In genomic region chr21:14911351-14911750, GRCh38 we compare ENCODE assay signal across 20 cellular contexts.
DNase-seq lines count a peak whose midpoint lies in the region; ATAC-seq and TF ChIP-seq lines count a peak whose summit lies in the region.
"Had no signal": no experiment of that assay in that cellular context is flagged by ENCODE, and none has a peak within 500 bp of the region (broad histone marks: within the 10 kb centered on the region; RNA-seq: fewer than 3 reads in every experiment).

No MANE protein-coding gene starts in this region.

- no peak overlapping the region for H3K9ac ChIP-seq in PC-3 (ENCODE audit: low read length)

- no peak for TF ChIP-seq POLR2A in spleen (IDR thresholded peaks at IDR 0.05)

- no peaks in the 10 kb centered on the region for H3K36me3 Mint-ChIP-seq in activated naive CD4-positive, alpha-beta T cell treated with anti-CD3 and anti-CD28 coated beads for 36 hours (ENCODE audit: low read depth)
- H3K36me3 Mint-ChIP-seq: CD8-positive, alpha-beta T cell had no signal

- intact Hi-C loops in PC-3 (cut with micrococcal nuclease) (no loop called here), spleen (cut with DNase I; ENCODE audit: low total_unique reads) (no loop called here)
- intact Hi-C loops in activated naive CD4-positive, alpha-beta T cell treated with anti-CD3 and anti-CD28 coated beads for 36 hours (cut with micrococcal nuclease), result no loop called here

- H3K4me3 ChIP-seq in PC-3 (ENCODE audit: low read length), result no peak overlapping the region
- H3K4me3 ChIP-seq in epithelial cell of esophagus (ENCODE audit: low read length), result no peak overlapping the region
- no peak overlapping the region for H3K4me3 ChIP-seq in spleen

- peak overlapping the region; percentile 22 for H3K27ac ChIP-seq in PC-3 (ENCODE audit: low read length)
- no peak overlapping the region for H3K27ac ChIP-seq in spleen

- CTCF ChIA-PET in PC-3 (lab: Charles Lee), result no interaction called here
- CTCF ChIA-PET in activated naive CD4-positive, alpha-beta T cell treated with anti-CD3 and anti-CD28 coated beads for 36 hours (lab: Charles Lee), result interaction anchor here (1.0 kb wide), 1 partner anchor 346 kb away, joined by 3 read pairs; no protein-coding TSS in a partner anchor

- no peaks in the 10 kb centered on the region for H3F3A ChIP-seq in PC-3 (ENCODE audit: low read length, unreplicated experiment)

- POLR2A ChIA-PET in PC-3 (lab: Charles Lee; ENCODE audit: unreplicated experiment), result no interaction called here

- H3K27ac Mint-ChIP-seq in activated naive CD4-positive, alpha-beta T cell treated with anti-CD3 and anti-CD28 coated beads for 36 hours, result no peak overlapping the region
- H3K27ac Mint-ChIP-seq: CD8-positive, alpha-beta T cell had no signal

- H2AFZ ChIP-seq in PC-3 (ENCODE audit: low read length), result no peak overlapping the region

- H3K36me3 ChIP-seq in PC-3 (ENCODE audit: low read depth, low read length), result no peaks in the 10 kb centered on the region
- H3K36me3 ChIP-seq in spleen, result no peaks in the 10 kb centered on the region

- H3K4me1 ChIP-seq in PC-3 (ENCODE audit: insufficient read depth, low read length), result peaks cover 38% of the 10 kb centered on the region
- H3K4me1 ChIP-seq in spleen, result no peaks in the 10 kb centered on the region

- H3K4me3 Mint-ChIP-seq in activated naive CD4-positive, alpha-beta T cell treated with anti-CD3 and anti-CD28 coated beads for 36 hours, result no peak overlapping the region
- H3K4me3 Mint-ChIP-seq: CD8-positive, alpha-beta T cell had no signal

- TF ChIP-seq CTCF in PC-3 (conservative IDR thresholded peaks at IDR 0.05; ENCODE audit: low read depth, low read length) (no peak), epithelial cell of esophagus (IDR thresholded peaks at IDR 0.05; ENCODE audit: insufficient read depth, low read depth, low read length, missing control alignments) (no peak), spleen (IDR thresholded peaks at IDR 0.05 in 8 of 11, conservative IDR thresholded peaks at IDR 0.05 in 3 of 11) (no peak)

- BruUV-seq in PC-3 (replicated peaks; lab: Mats Ljungman, UMichigan), result no TSS peak

- H3K9me3 ChIP-seq in PC-3 (ENCODE audit: low read length), result no peaks in the 10 kb centered on the region
- no peaks in the 10 kb centered on the region for H3K9me3 ChIP-seq in spleen

- H3K79me2 ChIP-seq in PC-3 (ENCODE audit: low read length), result no peaks in the 10 kb centered on the region

- no peaks in the 10 kb centered on the region for H4K20me1 ChIP-seq in PC-3 (ENCODE audit: low read length)

- H3K27me3 Mint-ChIP-seq in activated naive CD4-positive, alpha-beta T cell treated with anti-CD3 and anti-CD28 coated beads for 36 hours (ENCODE audit: low read depth), result no peaks in the 10 kb centered on the region

- DNase-seq in ELF-1 (ENCODE audit: low read depth, low spot score) (peak; percentile 67), PC-3 (peak; percentile 74), epithelial cell of esophagus (ENCODE audit: low read depth) (peak; percentile 49), kidney tubule cell (ENCODE audit: low spot score) (peak; percentile 86), spleen (no peak), NAMALWA (ENCODE audit: low spot score) (no peak), NCI-H82 treated with DMSO at 0.1 percent for 48 hours (lab: John Stamatoyannopoulos, UW; ENCODE audit: unreplicated experiment) (no peak)
- no peak for DNase-seq in activated naive CD4-positive, alpha-beta T cell treated with anti-CD3 and anti-CD28 coated beads for 36 hours
- DNase-seq: AML-193; C1 segment of cervical spinal cord; CD8-positive, alpha-beta T cell; DMS53; GF-D8; Karpas-422; MM.1S; NCI-H1092; NCI-H1436; NCI-H187 treated with DMSO at 0.1 percent for 48 hours; NCI-H510A; Right ventricle myocardium superior had no signal

- ATAC-seq in PC-3, result peak; percentile 35
- ATAC-seq: CD8-positive, alpha-beta T cell had no signal

- H3K9me2 ChIP-seq in PC-3 (replicated peaks; ENCODE audit: low read length), result no peaks in the 10 kb centered on the region

- H3K27me3 ChIP-seq in PC-3 (ENCODE audit: low read length) (no peaks in the 10 kb centered on the region), spleen (replicated peaks in 1 of 7) (no peaks in the 10 kb centered on the region)

- no peak overlapping the region for H3K4me2 ChIP-seq in PC-3 (ENCODE audit: low read length)

- no peaks in the 10 kb centered on the region for H3K9me3 Mint-ChIP-seq in activated naive CD4-positive, alpha-beta T cell treated with anti-CD3 and anti-CD28 coated beads for 36 hours
- H3K9me3 Mint-ChIP-seq: CD8-positive, alpha-beta T cell had no signal

- H3K4me1 Mint-ChIP-seq in activated naive CD4-positive, alpha-beta T cell treated with anti-CD3 and anti-CD28 coated beads for 36 hours (ENCODE audit: low read depth), result no peaks in the 10 kb centered on the region

Comparison
In these comparisons a context has a peak if more than half of its experiments do, and no peak if none do; other contexts are left out.
1. DNase-seq: peak in ELF-1 (single experiment), PC-3 (single experiment), epithelial cell of esophagus (single experiment) and kidney tubule cell (single experiment); none in spleen (single experiment), NAMALWA (single experiment), NCI-H82 treated with DMSO at 0.1 percent for 48 hours (single experiment) and activated naive CD4-positive, alpha-beta T cell treated with anti-CD3 and anti-CD28 coated beads for 36 hours (single experiment).